29 cellular contexts compared by ENCODE assay signal in genomic region chr17:22373911-22374310, GRCh38.
"Had no signal": no experiment of that assay in that cellular context is flagged by ENCODE, and none has a peak within 500 bp of the region (broad histone marks: within the 10 kb centered on the region; RNA-seq: fewer than 3 reads in every experiment).

No MANE protein-coding gene starts in this region.

- H3K36me3 Mint-ChIP-seq: stimulated activated effector memory CD8-positive, alpha-beta T cell treated with anti-CD3 and anti-CD28 coated beads, Interleukin-12 subunit alpha, Interleukin-12 subunit beta, amount 100 ng/mL, for 72 hours; stimulated activated memory B cell treated with anti-CD40 and anti-IgM and Interleukin-4, amounts not matched to agents 10 μg/mL and 1 μg/mL and 100 μg/mL, for 72 hours; stimulated activated naive B cell treated with anti-CD40 and anti-IgM and Interleukin-4, amounts not matched to agents 10 μg/mL and 1 μg/mL and 100 μg/mL, for 72 hours; type B pancreatic cell had no signal

- ATAC-seq: stimulated activated effector memory CD8-positive, alpha-beta T cell treated with anti-CD3 and anti-CD28 coated beads, Interleukin-12 subunit alpha, Interleukin-12 subunit beta, amount 100 ng/mL, for 72 hours; stimulated activated memory B cell treated with anti-CD40 and anti-IgM and Interleukin-4, amounts not matched to agents 10 μg/mL and 1 μg/mL and 100 μg/mL, for 72 hours; stimulated activated naive B cell treated with anti-CD40 and anti-IgM and Interleukin-4, amounts not matched to agents 10 μg/mL and 1 μg/mL and 100 μg/mL, for 72 hours; stimulated activated naive CD8-positive, alpha-beta T cell treated with anti-CD3 and anti-CD28 coated beads, Interleukin-15, amount 100 ng/mL, for 72 hours; stimulated activated naive CD8-positive, alpha-beta T cell treated with anti-CD3 and anti-CD28 coated beads, Interleukin-15, Interleukin-2, amounts not matched to agents 100 U/mL and 50 U/mL, for 24 hours; upper lobe of right lung had no signal

- H3K9me3 ChIP-seq: suprapubic skin, testis, thoracic aorta, thyroid gland, tibial artery, transverse colon, upper lobe of right lung, uterus, vagina had no signal

- FAIRE-seq: urothelium cell line had no signal

- H3K27ac Mint-ChIP-seq: stimulated activated effector memory CD8-positive, alpha-beta T cell treated with anti-CD3 and anti-CD28 coated beads, Interleukin-12 subunit alpha, Interleukin-12 subunit beta, amount 100 ng/mL, for 72 hours; stimulated activated memory B cell treated with anti-CD40 and anti-IgM and Interleukin-4, amounts not matched to agents 10 μg/mL and 1 μg/mL and 100 μg/mL, for 72 hours; stimulated activated naive B cell treated with anti-CD40 and anti-IgM and Interleukin-4, amounts not matched to agents 10 μg/mL and 1 μg/mL and 100 μg/mL, for 72 hours; stimulated activated naive CD8-positive, alpha-beta T cell treated with anti-CD3 and anti-CD28 coated beads, Interleukin-15, amount 100 ng/mL, for 72 hours; stimulated activated naive CD8-positive, alpha-beta T cell treated with anti-CD3 and anti-CD28 coated beads, Interleukin-15, Interleukin-2, amounts not matched to agents 100 ng/mL and 50 ng/mL, for 24 hours; type B pancreatic cell had no signal

- DNase-seq: stimulated activated CD4-positive, alpha-beta T cell treated with anti-CD3 and anti-CD28 coated beads, Interleukin-2, amount 100 ng/mL, for 48 hours; stimulated activated CD4-positive, alpha-beta T cell treated with anti-CD3 and anti-CD28 coated beads, Interleukin-4, amount 100 ng/mL, for 1 hour; stimulated activated CD4-positive, alpha-beta T cell treated with anti-CD3 and anti-CD28 coated beads, Interleukin-4, amount 100 ng/mL, for 24 hours; stimulated activated CD4-positive, alpha-beta T cell treated with anti-CD3 and anti-CD28 coated beads, Interleukin-4, amount 100 ng/mL, for 4 hours; stimulated activated CD8-positive, alpha-beta memory T cell treated with anti-CD3 and anti-CD28 coated beads, Interleukin-4, amount 100 ng/mL, for 48 hours; stimulated activated naive B cell treated with anti-CD40 and anti-IgM and Interleukin-4, amounts not matched to agents 10 μg/mL and 1 μg/mL and 100 μg/mL, for 72 hours; stimulated activated naive CD4-positive, alpha-beta T cell; stimulated activated naive CD4-positive, alpha-beta T cell treated with Interleukin-2 at 50 U/mL for 16 hours; stimulated activated naive CD8-positive, alpha-beta T cell treated with anti-CD3 and anti-CD28 coated beads, Interleukin-15, amount 100 ng/mL, for 72 hours; stimulated activated naive CD8-positive, alpha-beta T cell treated with anti-CD3 and anti-CD28 coated beads, Interleukin-15, Interleukin-2, amounts not matched to agents 100 U/mL and 50 U/mL, for 24 hours; stomach; substantia nigra; testis; thyroid gland; tibial artery; transverse colon; trophoblast cell; upper lobe of left lung; upper lobe of right lung; uterus had no signal

- H3K4me3 Mint-ChIP-seq: stimulated activated effector memory CD8-positive, alpha-beta T cell treated with anti-CD3 and anti-CD28 coated beads, Interleukin-12 subunit alpha, Interleukin-12 subunit beta, amount 100 ng/mL, for 72 hours; stimulated activated memory B cell treated with anti-CD40 and anti-IgM and Interleukin-4, amounts not matched to agents 10 μg/mL and 1 μg/mL and 100 μg/mL, for 72 hours; stimulated activated naive B cell treated with anti-CD40 and anti-IgM and Interleukin-4, amounts not matched to agents 10 μg/mL and 1 μg/mL and 100 μg/mL, for 72 hours; stimulated activated naive CD8-positive, alpha-beta T cell treated with anti-CD3 and anti-CD28 coated beads, Interleukin-15, amount 100 ng/mL, for 72 hours; stimulated activated naive CD8-positive, alpha-beta T cell treated with anti-CD3 and anti-CD28 coated beads, Interleukin-15, Interleukin-2, amounts not matched to agents 100 ng/mL and 50 ng/mL, for 24 hours; type B pancreatic cell had no signal

- H3K4me1 Mint-ChIP-seq: stimulated activated effector memory CD8-positive, alpha-beta T cell treated with anti-CD3 and anti-CD28 coated beads, Interleukin-12 subunit alpha, Interleukin-12 subunit beta, amount 100 ng/mL, for 72 hours; stimulated activated memory B cell treated with anti-CD40 and anti-IgM and Interleukin-4, amounts not matched to agents 10 μg/mL and 1 μg/mL and 100 μg/mL, for 72 hours; stimulated activated naive B cell treated with anti-CD40 and anti-IgM and Interleukin-4, amounts not matched to agents 10 μg/mL and 1 μg/mL and 100 μg/mL, for 72 hours; stimulated activated naive CD8-positive, alpha-beta T cell treated with anti-CD3 and anti-CD28 coated beads, Interleukin-15, amount 100 ng/mL, for 72 hours had no signal

- H3K27me3 ChIP-seq: stomach, suprapubic skin, testis, thyroid gland, tibial artery, tibial nerve, transverse colon, upper lobe of left lung, upper lobe of right lung, uterus, vagina had no signal

- H3K4me1 ChIP-seq: stomach, suprapubic skin, testis, thyroid gland, tibial artery, tibial nerve, transverse colon, upper lobe of left lung, upper lobe of right lung, uterus, vagina had no signal

- H3K27me3 Mint-ChIP-seq: stimulated activated memory B cell treated with anti-CD40 and anti-IgM and Interleukin-4, amounts not matched to agents 10 μg/mL and 1 μg/mL and 100 μg/mL, for 72 hours; stimulated activated naive B cell treated with anti-CD40 and anti-IgM and Interleukin-4, amounts not matched to agents 10 μg/mL and 1 μg/mL and 100 μg/mL, for 72 hours; stimulated activated naive CD8-positive, alpha-beta T cell treated with anti-CD3 and anti-CD28 coated beads, Interleukin-15, amount 100 ng/mL, for 72 hours; stimulated activated naive CD8-positive, alpha-beta T cell treated with anti-CD3 and anti-CD28 coated beads, Interleukin-15, Interleukin-2, amounts not matched to agents 100 ng/mL and 50 ng/mL, for 24 hours; type B pancreatic cell had no signal

- H3K36me3 ChIP-seq: stomach, suprapubic skin, thoracic aorta, thyroid gland, tibial artery, tibial nerve, transverse colon, upper lobe of left lung, upper lobe of right lung, uterus, vagina had no signal

- H3K4me3 ChIP-seq: stomach, suprapubic skin, testis, thoracic aorta, thyroid gland, tibial artery, tibial nerve, transverse colon, upper lobe of left lung, upper lobe of right lung, uterus, vagina had no signal

- H3K27ac ChIP-seq: stomach, suprapubic skin, testis, thoracic aorta, thyroid gland, tibial artery, tibial nerve, transverse colon, upper lobe of left lung, upper lobe of right lung, uterus, vagina had no signal
